Comparison of ENCODE assay signal across 1 cellular context in the genomic region with DNA sequence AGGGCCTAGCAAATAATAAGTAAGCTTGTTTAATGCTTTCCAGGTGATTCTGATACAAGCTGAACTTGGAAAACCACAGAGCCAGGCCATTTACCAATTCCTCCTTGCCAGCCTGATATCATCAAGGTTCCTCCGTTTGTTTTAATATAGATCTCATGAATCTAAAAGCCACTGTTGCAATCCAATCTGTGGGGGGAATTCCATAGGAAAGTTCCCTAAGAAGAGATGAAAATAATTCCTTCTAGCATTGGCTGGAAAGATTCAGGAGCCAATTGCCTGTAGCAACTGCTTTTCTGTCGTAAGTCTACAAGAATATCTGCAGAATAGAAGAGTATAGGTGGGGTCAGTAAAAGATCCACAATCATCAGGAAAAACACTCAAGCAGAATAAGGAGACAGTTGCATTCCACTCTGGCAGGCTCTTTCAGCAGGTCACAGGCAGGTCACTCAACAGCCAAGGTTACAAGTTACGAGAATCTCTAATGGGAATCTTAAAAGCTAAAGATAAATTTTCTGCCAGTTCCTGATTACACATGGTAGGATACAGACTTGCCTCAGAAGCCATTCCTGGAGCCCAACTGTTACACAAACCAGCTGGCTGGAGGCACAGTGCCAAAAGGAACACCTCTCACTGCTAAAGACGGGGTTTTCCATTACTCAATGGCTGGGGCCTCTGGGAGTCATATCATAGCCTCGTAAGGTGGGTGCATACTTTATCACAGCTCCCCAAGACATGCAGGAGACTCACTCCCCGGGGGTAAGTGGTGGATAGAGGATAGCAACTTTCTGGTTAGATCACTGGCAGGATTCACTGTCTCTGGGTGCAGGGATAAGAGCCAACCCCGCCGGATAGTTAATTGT.
TF ChIP-seq lines count a peak whose summit lies in the region.

No MANE protein-coding gene starts in this region.

TF ChIP-seq in K562, 482 proteins besides CTCF, POLR2A, EP300 and RAD21 (continued from another document and continues in another):
- TF ChIP-seq, protein P1, sequence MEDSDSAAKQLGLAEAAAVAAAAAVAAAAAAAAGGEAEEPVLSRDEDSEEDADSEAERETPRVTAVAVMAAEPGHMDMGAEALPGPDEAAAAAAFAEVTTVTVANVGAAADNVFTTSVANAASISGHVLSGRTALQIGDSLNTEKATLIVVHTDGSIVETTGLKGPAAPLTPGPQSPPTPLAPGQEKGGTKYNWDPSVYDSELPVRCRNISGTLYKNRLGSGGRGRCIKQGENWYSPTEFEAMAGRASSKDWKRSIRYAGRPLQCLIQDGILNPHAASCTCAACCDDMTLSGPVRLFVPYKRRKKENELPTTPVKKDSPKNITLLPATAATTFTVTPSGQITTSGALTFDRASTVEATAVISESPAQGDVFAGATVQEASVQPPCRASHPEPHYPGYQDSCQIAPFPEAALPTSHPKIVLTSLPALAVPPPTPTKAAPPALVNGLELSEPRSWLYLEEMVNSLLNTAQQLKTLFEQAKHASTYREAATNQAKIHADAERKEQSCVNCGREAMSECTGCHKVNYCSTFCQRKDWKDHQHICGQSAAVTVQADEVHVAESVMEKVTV (CRISPR knock-in tag; IDR thresholded peaks at IDR 0.05), result no peak
- TF ChIP-seq, protein P2, sequence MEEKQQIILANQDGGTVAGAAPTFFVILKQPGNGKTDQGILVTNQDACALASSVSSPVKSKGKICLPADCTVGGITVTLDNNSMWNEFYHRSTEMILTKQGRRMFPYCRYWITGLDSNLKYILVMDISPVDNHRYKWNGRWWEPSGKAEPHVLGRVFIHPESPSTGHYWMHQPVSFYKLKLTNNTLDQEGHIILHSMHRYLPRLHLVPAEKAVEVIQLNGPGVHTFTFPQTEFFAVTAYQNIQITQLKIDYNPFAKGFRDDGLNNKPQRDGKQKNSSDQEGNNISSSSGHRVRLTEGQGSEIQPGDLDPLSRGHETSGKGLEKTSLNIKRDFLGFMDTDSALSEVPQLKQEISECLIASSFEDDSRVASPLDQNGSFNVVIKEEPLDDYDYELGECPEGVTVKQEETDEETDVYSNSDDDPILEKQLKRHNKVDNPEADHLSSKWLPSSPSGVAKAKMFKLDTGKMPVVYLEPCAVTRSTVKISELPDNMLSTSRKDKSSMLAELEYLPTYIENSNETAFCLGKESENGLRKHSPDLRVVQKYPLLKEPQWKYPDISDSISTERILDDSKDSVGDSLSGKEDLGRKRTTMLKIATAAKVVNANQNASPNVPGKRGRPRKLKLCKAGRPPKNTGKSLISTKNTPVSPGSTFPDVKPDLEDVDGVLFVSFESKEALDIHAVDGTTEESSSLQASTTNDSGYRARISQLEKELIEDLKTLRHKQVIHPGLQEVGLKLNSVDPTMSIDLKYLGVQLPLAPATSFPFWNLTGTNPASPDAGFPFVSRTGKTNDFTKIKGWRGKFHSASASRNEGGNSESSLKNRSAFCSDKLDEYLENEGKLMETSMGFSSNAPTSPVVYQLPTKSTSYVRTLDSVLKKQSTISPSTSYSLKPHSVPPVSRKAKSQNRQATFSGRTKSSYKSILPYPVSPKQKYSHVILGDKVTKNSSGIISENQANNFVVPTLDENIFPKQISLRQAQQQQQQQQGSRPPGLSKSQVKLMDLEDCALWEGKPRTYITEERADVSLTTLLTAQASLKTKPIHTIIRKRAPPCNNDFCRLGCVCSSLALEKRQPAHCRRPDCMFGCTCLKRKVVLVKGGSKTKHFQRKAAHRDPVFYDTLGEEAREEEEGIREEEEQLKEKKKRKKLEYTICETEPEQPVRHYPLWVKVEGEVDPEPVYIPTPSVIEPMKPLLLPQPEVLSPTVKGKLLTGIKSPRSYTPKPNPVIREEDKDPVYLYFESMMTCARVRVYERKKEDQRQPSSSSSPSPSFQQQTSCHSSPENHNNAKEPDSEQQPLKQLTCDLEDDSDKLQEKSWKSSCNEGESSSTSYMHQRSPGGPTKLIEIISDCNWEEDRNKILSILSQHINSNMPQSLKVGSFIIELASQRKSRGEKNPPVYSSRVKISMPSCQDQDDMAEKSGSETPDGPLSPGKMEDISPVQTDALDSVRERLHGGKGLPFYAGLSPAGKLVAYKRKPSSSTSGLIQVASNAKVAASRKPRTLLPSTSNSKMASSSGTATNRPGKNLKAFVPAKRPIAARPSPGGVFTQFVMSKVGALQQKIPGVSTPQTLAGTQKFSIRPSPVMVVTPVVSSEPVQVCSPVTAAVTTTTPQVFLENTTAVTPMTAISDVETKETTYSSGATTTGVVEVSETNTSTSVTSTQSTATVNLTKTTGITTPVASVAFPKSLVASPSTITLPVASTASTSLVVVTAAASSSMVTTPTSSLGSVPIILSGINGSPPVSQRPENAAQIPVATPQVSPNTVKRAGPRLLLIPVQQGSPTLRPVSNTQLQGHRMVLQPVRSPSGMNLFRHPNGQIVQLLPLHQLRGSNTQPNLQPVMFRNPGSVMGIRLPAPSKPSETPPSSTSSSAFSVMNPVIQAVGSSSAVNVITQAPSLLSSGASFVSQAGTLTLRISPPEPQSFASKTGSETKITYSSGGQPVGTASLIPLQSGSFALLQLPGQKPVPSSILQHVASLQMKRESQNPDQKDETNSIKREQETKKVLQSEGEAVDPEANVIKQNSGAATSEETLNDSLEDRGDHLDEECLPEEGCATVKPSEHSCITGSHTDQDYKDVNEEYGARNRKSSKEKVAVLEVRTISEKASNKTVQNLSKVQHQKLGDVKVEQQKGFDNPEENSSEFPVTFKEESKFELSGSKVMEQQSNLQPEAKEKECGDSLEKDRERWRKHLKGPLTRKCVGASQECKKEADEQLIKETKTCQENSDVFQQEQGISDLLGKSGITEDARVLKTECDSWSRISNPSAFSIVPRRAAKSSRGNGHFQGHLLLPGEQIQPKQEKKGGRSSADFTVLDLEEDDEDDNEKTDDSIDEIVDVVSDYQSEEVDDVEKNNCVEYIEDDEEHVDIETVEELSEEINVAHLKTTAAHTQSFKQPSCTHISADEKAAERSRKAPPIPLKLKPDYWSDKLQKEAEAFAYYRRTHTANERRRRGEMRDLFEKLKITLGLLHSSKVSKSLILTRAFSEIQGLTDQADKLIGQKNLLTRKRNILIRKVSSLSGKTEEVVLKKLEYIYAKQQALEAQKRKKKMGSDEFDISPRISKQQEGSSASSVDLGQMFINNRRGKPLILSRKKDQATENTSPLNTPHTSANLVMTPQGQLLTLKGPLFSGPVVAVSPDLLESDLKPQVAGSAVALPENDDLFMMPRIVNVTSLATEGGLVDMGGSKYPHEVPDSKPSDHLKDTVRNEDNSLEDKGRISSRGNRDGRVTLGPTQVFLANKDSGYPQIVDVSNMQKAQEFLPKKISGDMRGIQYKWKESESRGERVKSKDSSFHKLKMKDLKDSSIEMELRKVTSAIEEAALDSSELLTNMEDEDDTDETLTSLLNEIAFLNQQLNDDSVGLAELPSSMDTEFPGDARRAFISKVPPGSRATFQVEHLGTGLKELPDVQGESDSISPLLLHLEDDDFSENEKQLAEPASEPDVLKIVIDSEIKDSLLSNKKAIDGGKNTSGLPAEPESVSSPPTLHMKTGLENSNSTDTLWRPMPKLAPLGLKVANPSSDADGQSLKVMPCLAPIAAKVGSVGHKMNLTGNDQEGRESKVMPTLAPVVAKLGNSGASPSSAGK (IDR thresholded peaks at IDR 0.05), result no peak
- no peak for TF ChIP-seq ZKSCAN1 (IDR thresholded peaks at IDR 0.05; ENCODE audit: low read depth, low read length)
- TF ChIP-seq ZNF561 (CRISPR knock-in tag; conservative IDR thresholded peaks at IDR 0.05), result no peak
- TF ChIP-seq TEAD1 (CRISPR knock-in tag; IDR thresholded peaks at IDR 0.05), result peak; percentile 8 to 41; a peak in 2 of 4 replicates
- TF ChIP-seq, protein P3, sequence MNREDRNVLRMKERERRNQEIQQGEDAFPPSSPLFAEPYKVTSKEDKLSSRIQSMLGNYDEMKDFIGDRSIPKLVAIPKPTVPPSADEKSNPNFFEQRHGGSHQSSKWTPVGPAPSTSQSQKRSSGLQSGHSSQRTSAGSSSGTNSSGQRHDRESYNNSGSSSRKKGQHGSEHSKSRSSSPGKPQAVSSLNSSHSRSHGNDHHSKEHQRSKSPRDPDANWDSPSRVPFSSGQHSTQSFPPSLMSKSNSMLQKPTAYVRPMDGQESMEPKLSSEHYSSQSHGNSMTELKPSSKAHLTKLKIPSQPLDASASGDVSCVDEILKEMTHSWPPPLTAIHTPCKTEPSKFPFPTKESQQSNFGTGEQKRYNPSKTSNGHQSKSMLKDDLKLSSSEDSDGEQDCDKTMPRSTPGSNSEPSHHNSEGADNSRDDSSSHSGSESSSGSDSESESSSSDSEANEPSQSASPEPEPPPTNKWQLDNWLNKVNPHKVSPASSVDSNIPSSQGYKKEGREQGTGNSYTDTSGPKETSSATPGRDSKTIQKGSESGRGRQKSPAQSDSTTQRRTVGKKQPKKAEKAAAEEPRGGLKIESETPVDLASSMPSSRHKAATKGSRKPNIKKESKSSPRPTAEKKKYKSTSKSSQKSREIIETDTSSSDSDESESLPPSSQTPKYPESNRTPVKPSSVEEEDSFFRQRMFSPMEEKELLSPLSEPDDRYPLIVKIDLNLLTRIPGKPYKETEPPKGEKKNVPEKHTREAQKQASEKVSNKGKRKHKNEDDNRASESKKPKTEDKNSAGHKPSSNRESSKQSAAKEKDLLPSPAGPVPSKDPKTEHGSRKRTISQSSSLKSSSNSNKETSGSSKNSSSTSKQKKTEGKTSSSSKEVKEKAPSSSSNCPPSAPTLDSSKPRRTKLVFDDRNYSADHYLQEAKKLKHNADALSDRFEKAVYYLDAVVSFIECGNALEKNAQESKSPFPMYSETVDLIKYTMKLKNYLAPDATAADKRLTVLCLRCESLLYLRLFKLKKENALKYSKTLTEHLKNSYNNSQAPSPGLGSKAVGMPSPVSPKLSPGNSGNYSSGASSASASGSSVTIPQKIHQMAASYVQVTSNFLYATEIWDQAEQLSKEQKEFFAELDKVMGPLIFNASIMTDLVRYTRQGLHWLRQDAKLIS (CRISPR knock-in tag; IDR thresholded peaks at IDR 0.05), result no peak
- TF ChIP-seq, protein P4, sequence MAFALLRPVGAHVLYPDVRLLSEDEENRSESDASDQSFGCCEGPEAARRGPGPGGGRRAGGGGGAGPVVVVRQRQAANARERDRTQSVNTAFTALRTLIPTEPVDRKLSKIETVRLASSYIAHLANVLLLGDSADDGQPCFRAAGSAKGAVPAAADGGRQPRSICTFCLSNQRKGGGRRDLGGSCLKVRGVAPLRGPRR (CRISPR knock-in tag; IDR thresholded peaks at IDR 0.05), result no peak
- TF ChIP-seq SMAD4 (CRISPR knock-in tag; conservative IDR thresholded peaks at IDR 0.05), result peak; percentile 60
- peak; percentile 33; the same call in 1 of the 2 replicates for TF ChIP-seq BCOR (IDR thresholded peaks at IDR 0.05)
- TF ChIP-seq TGIF2 (CRISPR knock-in tag; IDR thresholded peaks at IDR 0.05), result no peak
- TF ChIP-seq SRF (CRISPR knock-in tag; IDR thresholded peaks at IDR 0.05), result no peak
- TF ChIP-seq GATAD2A (IDR thresholded peaks at IDR 0.05), result 0 out of 2 replicates have a peak, but pooled peaks have one; percentile 10
- no peak for TF ChIP-seq DNMT1 (IDR thresholded peaks at IDR 0.05)
- TF ChIP-seq HNRNPUL1 (IDR thresholded peaks at IDR 0.05; ENCODE audit: low read length), result no peak
- TF ChIP-seq SREBF1 (IDR thresholded peaks at IDR 0.05; ENCODE audit: borderline replicate concordance, low read depth, low read length), result no peak
- TF ChIP-seq PRMT5 (CRISPR knock-in tag; IDR thresholded peaks at IDR 0.05), result no peak
- no peak for TF ChIP-seq ZSCAN29 (IDR thresholded peaks at IDR 0.05)
- no peak for TF ChIP-seq ZFP1 (CRISPR knock-in tag; IDR thresholded peaks at IDR 0.05)
- TF ChIP-seq, protein P5, sequence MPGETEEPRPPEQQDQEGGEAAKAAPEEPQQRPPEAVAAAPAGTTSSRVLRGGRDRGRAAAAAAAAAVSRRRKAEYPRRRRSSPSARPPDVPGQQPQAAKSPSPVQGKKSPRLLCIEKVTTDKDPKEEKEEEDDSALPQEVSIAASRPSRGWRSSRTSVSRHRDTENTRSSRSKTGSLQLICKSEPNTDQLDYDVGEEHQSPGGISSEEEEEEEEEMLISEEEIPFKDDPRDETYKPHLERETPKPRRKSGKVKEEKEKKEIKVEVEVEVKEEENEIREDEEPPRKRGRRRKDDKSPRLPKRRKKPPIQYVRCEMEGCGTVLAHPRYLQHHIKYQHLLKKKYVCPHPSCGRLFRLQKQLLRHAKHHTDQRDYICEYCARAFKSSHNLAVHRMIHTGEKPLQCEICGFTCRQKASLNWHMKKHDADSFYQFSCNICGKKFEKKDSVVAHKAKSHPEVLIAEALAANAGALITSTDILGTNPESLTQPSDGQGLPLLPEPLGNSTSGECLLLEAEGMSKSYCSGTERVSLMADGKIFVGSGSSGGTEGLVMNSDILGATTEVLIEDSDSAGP (CRISPR knock-in tag; IDR thresholded peaks at IDR 0.05), result no peak
- TF ChIP-seq NELFE (IDR thresholded peaks at IDR 0.05; ENCODE audit: insufficient read depth, insufficient read length), result no peak
- no peak for TF ChIP-seq ZNF507 (tag; conservative IDR thresholded peaks at IDR 0.05)
- no peak for TF ChIP-seq KAT2B (IDR thresholded peaks at IDR 0.05; ENCODE audit: low read depth, low read length)
- TF ChIP-seq, protein P6, sequence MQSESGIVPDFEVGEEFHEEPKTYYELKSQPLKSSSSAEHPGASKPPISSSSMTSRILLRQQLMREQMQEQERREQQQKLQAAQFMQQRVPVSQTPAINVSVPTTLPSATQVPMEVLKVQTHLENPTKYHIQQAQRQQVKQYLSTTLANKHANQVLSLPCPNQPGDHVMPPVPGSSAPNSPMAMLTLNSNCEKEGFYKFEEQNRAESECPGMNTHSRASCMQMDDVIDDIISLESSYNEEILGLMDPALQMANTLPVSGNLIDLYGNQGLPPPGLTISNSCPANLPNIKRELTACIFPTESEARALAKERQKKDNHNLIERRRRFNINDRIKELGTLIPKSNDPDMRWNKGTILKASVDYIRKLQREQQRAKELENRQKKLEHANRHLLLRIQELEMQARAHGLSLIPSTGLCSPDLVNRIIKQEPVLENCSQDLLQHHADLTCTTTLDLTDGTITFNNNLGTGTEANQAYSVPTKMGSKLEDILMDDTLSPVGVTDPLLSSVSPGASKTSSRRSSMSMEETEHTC (IDR thresholded peaks at IDR 0.05), result no peak
- no peak for TF ChIP-seq MIER1 (IDR thresholded peaks at IDR 0.05; ENCODE audit: low read depth)
- TF ChIP-seq KLF6 (CRISPR knock-in tag; IDR thresholded peaks at IDR 0.05; ENCODE audit: borderline replicate concordance), result no peak
- TF ChIP-seq, protein P7, sequence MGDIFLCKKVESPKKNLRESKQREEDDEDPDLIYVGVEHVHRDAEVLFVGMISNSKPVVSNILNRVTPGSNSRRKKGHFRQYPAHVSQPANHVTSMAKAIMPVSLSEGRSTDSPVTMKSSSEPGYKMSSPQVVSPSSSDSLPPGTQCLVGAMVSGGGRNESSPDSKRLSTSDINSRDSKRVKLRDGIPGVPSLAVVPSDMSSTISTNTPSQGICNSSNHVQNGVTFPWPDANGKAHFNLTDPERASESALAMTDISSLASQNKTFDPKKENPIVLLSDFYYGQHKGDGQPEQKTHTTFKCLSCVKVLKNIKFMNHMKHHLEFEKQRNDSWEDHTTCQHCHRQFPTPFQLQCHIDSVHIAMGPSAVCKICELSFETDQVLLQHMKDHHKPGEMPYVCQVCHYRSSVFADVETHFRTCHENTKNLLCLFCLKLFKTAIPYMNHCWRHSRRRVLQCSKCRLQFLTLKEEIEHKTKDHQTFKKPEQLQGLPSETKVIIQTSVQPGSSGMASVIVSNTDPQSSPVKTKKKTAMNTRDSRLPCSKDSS (IDR thresholded peaks at IDR 0.05; ENCODE audit: low read depth, partially characterized antibody), result no peak
- no peak for TF ChIP-seq ERF (CRISPR knock-in tag; IDR thresholded peaks at IDR 0.05)
- peak; percentile 96 for TF ChIP-seq CBFA2T3 (IDR thresholded peaks at IDR 0.05)
- no peak for TF ChIP-seq SIRT6 (IDR thresholded peaks at IDR 0.05; ENCODE audit: low read depth, low read length)
- peak; percentile 81 for TF ChIP-seq TCF3 (CRISPR knock-in tag; IDR thresholded peaks at IDR 0.05)
- no peak for TF ChIP-seq NBN (IDR thresholded peaks at IDR 0.05; ENCODE audit: low read depth)
- TF ChIP-seq XRCC4 (IDR thresholded peaks at IDR 0.05; ENCODE audit: extremely low read depth, insufficient read depth, insufficient read length), result no peak
- no peak for TF ChIP-seq NR2C2 (CRISPR knock-in tag; IDR thresholded peaks at IDR 0.05)
- peak; percentile 41; the same call in 1 of the 2 replicates for TF ChIP-seq NR2C2 (tag; IDR thresholded peaks at IDR 0.05)
- no peak for TF ChIP-seq ZNF586 (CRISPR knock-in tag; conservative IDR thresholded peaks at IDR 0.05)
- TF ChIP-seq SRSF1 (IDR thresholded peaks at IDR 0.05; ENCODE audit: low read depth, low read length), result no peak
